Comparison of ENCODE assay signal across 8 cellular contexts in the genomic region with DNA sequence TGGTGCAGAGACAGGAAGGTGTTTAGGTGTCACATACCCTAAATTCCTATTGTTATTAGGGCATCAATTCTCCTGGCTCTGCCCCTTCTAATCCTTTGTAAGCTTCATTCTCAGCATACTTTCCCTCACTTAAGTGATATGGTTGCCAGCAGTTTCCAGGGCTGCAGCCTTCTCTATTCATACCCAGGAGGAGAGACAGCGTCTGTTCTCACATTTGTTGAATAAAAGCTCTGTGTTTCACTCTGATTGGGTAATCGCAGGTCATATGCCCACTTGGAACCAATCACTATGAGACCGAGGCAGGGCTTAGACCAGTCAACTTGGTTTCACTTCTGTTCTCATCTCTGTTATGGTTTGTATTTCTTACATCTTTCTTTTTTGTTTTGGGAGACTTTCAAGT.
DNase-seq lines count a peak whose midpoint lies in the region; ATAC-seq, FAIRE-seq and TF ChIP-seq lines count a peak whose summit lies in the region.

No MANE protein-coding gene starts in this region.

- H3K4me3 Mint-ChIP-seq in activated T-helper 17 cell treated with anti-CD3 and anti-CD28 coated beads, Interleukin-2, amount 50 U/mL, for 72 hours: peak overlapping the region; percentile 57
- no peak overlapping the region for H3K4me3 Mint-ChIP-seq in CD14-positive monocyte

- H3K36me3 ChIP-seq in Karpas-422 (ENCODE audit: insufficient read depth, low read length): no peaks in the 10 kb centered on the region

- TF ChIP-seq CTCF in D721Med (IDR thresholded peaks at IDR 0.05; ENCODE audit: insufficient read depth, missing control alignments): no peak
- no peak for TF ChIP-seq CTCF in CD14-positive monocyte (IDR thresholded peaks at IDR 0.05)

- no peaks in the 10 kb centered on the region for H3K4me1 Mint-ChIP-seq in activated T-helper 17 cell treated with anti-CD3 and anti-CD28 coated beads, Interleukin-2, amount 50 U/mL, for 72 hours
- H3K4me1 Mint-ChIP-seq in CD14-positive monocyte: no peaks in the 10 kb centered on the region

- no peaks in the 10 kb centered on the region for H3K9me3 ChIP-seq in Karpas-422 (ENCODE audit: low read length)

- H3K27me3 ChIP-seq in Karpas-422 (ENCODE audit: low read length): no peaks in the 10 kb centered on the region

- in situ Hi-C loops in G401 (cut with HindIII; ENCODE audit: low sequenced_read_pairs): no loop called here

- H3K9me3 Mint-ChIP-seq in activated T-helper 17 cell treated with anti-CD3 and anti-CD28 coated beads, Interleukin-2, amount 50 U/mL, for 72 hours: peaks cover 10% of the 10 kb centered on the region
- H3K9me3 Mint-ChIP-seq in CD14-positive monocyte: peaks cover 0 to 5% (median 2%) of the 10 kb centered on the region in 7 donors

- no peaks in the 10 kb centered on the region for H3K27me3 Mint-ChIP-seq in activated T-helper 17 cell treated with anti-CD3 and anti-CD28 coated beads, Interleukin-2, amount 50 U/mL, for 72 hours
- peaks cover 1 to 5% (median 2%) of the 10 kb centered on the region in 3 donors for H3K27me3 Mint-ChIP-seq in CD14-positive monocyte (ENCODE audit: low read depth in 3 of 3)

- H3K27ac Mint-ChIP-seq in activated T-helper 17 cell treated with anti-CD3 and anti-CD28 coated beads, Interleukin-2, amount 50 U/mL, for 72 hours: peak overlapping the region; percentile 70
- H3K27ac Mint-ChIP-seq in CD14-positive monocyte: no peak overlapping the region

- H3K36me3 Mint-ChIP-seq in activated T-helper 17 cell treated with anti-CD3 and anti-CD28 coated beads, Interleukin-2, amount 50 U/mL, for 72 hours (ENCODE audit: low read depth): peaks cover 10% of the 10 kb centered on the region
- no peaks in the 10 kb centered on the region for H3K36me3 Mint-ChIP-seq in CD14-positive monocyte

- H3K4me2 ChIP-seq in Karpas-422 (ENCODE audit: low read depth, low read length, poor library complexity, severe bottlenecking): peak overlapping the region; percentile 64

- H3K9me2 ChIP-seq in Karpas-422 (replicated peaks; ENCODE audit: insufficient read depth, low read length): no peaks in the 10 kb centered on the region

- DNase-seq in G401 (ENCODE audit: low spot score) (peak; percentile 83), Karpas-422 (peak; percentile 89), left cardiac atrium (peak; percentile 53), posterior cingulate gyrus (peak in 6 of 10 donors; percentile 17 to 85 (median 56)), D721Med (ENCODE audit: insufficient read length, low spot score) (no peak), CD14-positive monocyte (ENCODE audit: low spot score) (no peak)

- intact Hi-C loops in left cardiac atrium (cut with DNase I) (no loop called here), posterior cingulate gyrus (cut with DNase I) (no loop called here), CD14-positive monocyte (cut with micrococcal nuclease) (no loop called here)

- no peak for FAIRE-seq in D721Med (lab: Jason Lieb, UNC)

- no peaks in the 10 kb centered on the region for H4K20me1 ChIP-seq in Karpas-422 (ENCODE audit: insufficient read depth, low read depth, low read length)

- no peak overlapping the region for H3K27ac ChIP-seq in Karpas-422 (ENCODE audit: low read length)

- H2AFZ ChIP-seq in Karpas-422 (ENCODE audit: low read length): 0 out of 2 replicates have a peak overlapping the region, but pooled peaks have one; percentile 73

- H3K79me2 ChIP-seq in Karpas-422 (ENCODE audit: low read length): no peaks in the 10 kb centered on the region

- H3K4me3 ChIP-seq in Karpas-422 (ENCODE audit: low read length): peak overlapping the region; percentile 43; the same call in 1 of the 2 replicates

- peaks cover 5% of the 10 kb centered on the region for H3K4me1 ChIP-seq in Karpas-422 (ENCODE audit: low read length)

- ATAC-seq in GM21528 (IDR thresholded peaks at IDR 0.05; ENCODE audit: low FRiP score, unreplicated experiment) (peak; percentile 86), left cardiac atrium (peak; percentile 100)
- ATAC-seq in activated T-helper 17 cell treated with anti-CD3 and anti-CD28 coated beads, Interleukin-2, amount 50 U/mL, for 72 hours (replicated peaks): peak; percentile 96

- no peak overlapping the region for H3K9ac ChIP-seq in Karpas-422 (ENCODE audit: low read length)

Comparison
In these comparisons a context has a peak if more than half of its experiments do, and no peak if none do; other contexts are left out.
1. DNase-seq: peak in G401 (single experiment), Karpas-422 (single experiment), left cardiac atrium (single experiment) and posterior cingulate gyrus (6 of 10); none in D721Med (single experiment) and CD14-positive monocyte (single experiment).
2. Peak in every context shown above with its lines, with median percentiles within 50 percentile points of each other: ATAC-seq.